In the genomic region with DNA sequence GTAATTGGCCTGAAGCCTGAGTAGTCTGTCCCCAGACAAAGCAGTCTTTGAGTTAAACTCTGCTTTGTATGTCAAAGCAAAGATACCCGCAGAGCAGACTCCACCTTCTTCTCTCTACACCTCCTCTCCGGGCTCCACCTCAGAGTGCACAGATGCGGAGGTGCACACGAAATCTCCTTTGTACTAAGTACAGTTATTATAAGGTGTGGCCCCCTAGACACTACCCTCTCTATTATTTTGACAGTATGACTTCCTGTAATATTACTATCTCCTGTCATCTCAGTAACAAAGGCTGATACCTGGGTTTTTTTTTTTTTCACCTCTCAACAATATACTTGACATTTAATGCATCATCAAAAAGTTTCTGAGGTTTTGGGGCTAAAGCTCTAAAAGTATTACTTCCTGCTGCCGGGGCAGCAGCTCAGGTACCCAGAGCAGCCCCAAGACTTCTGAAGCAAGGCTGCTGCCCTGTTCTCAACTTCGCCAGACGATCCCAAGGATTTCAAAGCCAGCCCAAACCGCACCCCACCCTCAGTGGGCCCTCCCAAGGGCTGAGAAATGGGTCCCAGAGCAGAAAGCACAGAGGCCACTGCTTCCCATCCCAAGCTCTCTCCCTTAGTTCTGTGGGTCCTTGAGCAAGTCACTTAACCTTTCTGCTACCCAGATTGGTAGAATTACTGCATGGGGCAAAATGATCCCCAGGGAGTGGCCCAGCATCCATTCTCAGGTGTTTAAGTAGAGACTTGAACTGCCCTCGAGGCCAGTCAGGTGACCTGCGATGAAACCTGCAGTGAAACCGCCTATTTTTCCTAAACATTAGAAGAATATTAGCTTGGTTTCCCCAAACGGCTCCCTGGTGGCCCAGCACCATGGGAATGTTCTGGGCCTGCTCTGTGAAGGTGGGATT, we compare ENCODE assay signal across 10 cellular contexts.
A peak's percentile ranks its signal among the peaks of the same experiment; 100 is the strongest.
DNase-seq lines count a peak whose midpoint lies in the region.
"Had no signal": no experiment of that assay in that cellular context is flagged by ENCODE, and none has a peak within 500 bp of the region (broad histone marks: within the 10 kb centered on the region; RNA-seq: fewer than 3 reads in every experiment).

No MANE protein-coding gene starts in this region.

- H3K27me3 ChIP-seq in H7 (ENCODE audit: control insufficient read depth, insufficient read depth, low read length) = no peaks in the 10 kb centered on the region
- H3K27me3 ChIP-seq in esophagus (ENCODE audit: control insufficient read depth in 1 of 2, insufficient read depth in 2 of 2, low read length in 2 of 2) = no peaks in the 10 kb centered on the region
- H3K27me3 ChIP-seq: ascending aorta had no signal

- DNase-seq in H7 (peak; percentile 61), NCI-H1105 (lab: John Stamatoyannopoulos, UW) (no peak), substantia nigra (lab: John Stamatoyannopoulos, UW) (no peak), AML-193 (lab: John Stamatoyannopoulos, UW) (no peak), islet precursor cell (no peak)
- peak; percentile 67 for DNase-seq in activated CD4-positive, alpha-beta T cell treated with anti-CD3 and anti-CD28 coated beads, Interleukin-2, amount 50 U/mL, for 1 hour
- DNase-seq in stimulated activated naive CD4-positive, alpha-beta T cell (lab: John Stamatoyannopoulos, UW) = peak; percentile 49 to 92 (median 80)
- DNase-seq: NCI-H2029 treated with DMSO at 0.1 percent for 48 hours had no signal

- 65 to 67% methylated on average over 12 of the region's 12 CpGs for WGBS in esophagus, 2 donors

- no peak overlapping the region for H3K4me3 ChIP-seq in H7 (ENCODE audit: insufficient read depth, low read depth, low read length)
- no peak overlapping the region for H3K4me3 ChIP-seq in esophagus (ENCODE audit: low read depth in 1 of 2, low read length in 2 of 2)
- H3K4me3 ChIP-seq: ascending aorta had no signal

- H3K36me3 ChIP-seq in H7 (replicated peaks; ENCODE audit: control insufficient read depth, insufficient read depth, low read length) (no peaks in the 10 kb centered on the region), esophagus (ENCODE audit: control insufficient read depth in 2 of 2, insufficient read depth in 2 of 2, low read length in 1 of 2) (no peaks in the 10 kb centered on the region)
- H3K36me3 ChIP-seq: ascending aorta had no signal

- peaks cover 0 to 3% of the 10 kb centered on the region in 2 donors for H3K9me3 ChIP-seq in esophagus (ENCODE audit: control insufficient read depth in 2 of 2, insufficient read depth in 1 of 2, low read depth in 1 of 2, low read length in 1 of 2)
- H3K9me3 ChIP-seq: ascending aorta had no signal

- H3K27ac ChIP-seq in esophagus (ENCODE audit: low read depth in 2 of 2, low read length in 1 of 2) = peak overlapping the region; percentile 40 to 47
- no peak overlapping the region for H3K27ac ChIP-seq in substantia nigra (ENCODE audit: low read depth, low read length, poor library complexity, severe bottlenecking)
- H3K27ac ChIP-seq: ascending aorta had no signal

- H3K4me1 ChIP-seq in esophagus (ENCODE audit: control insufficient read depth in 2 of 2, insufficient read depth in 2 of 2, low read length in 1 of 2) = peaks cover 0 to 9% of the 10 kb centered on the region in 2 donors
- H3K4me1 ChIP-seq: ascending aorta had no signal

Comparison
In these comparisons a context has a peak if more than half of its experiments do, and no peak if none do; other contexts are left out.
1. DNase-seq: peak in H7 (single experiment), activated CD4-positive, alpha-beta T cell treated with anti-CD3 and anti-CD28 coated beads, Interleukin-2, amount 50 U/mL, for 1 hour (single experiment) and stimulated activated naive CD4-positive, alpha-beta T cell (6 of 6); none in NCI-H1105 (single experiment), substantia nigra (0 of 49), AML-193 (0 of 2) and islet precursor cell (single experiment).